10 cellular contexts compared by ENCODE assay signal in genomic region chr14:32826404-32827082, GRCh38.
DNase-seq lines count a peak whose midpoint lies in the region; ATAC-seq, FAIRE-seq and TF ChIP-seq lines count a peak whose summit lies in the region.
"Had no signal": no experiment of that assay in that cellular context is flagged by ENCODE, and none has a peak within 500 bp of the region (broad histone marks: within the 10 kb centered on the region; RNA-seq: fewer than 3 reads in every experiment).

No MANE protein-coding gene starts in this region.

- no peaks in the 10 kb centered on the region for H3K9me3 ChIP-seq in HAP-1
- H3K9me3 ChIP-seq: colonic mucosa had no signal

- FAIRE-seq in frontal cortex (lab: Jason Lieb, UNC) = peak; percentile 33

- no peaks in the 10 kb centered on the region for H3K36me3 ChIP-seq in HAP-1 (replicated peaks)
- H3K36me3 ChIP-seq: colonic mucosa had no signal

- H3K4me3 ChIP-seq in HAP-1 = no peak overlapping the region
- H3K4me3 ChIP-seq: colonic mucosa had no signal

- no peaks in the 10 kb centered on the region for H3K27me3 ChIP-seq in HAP-1 (ENCODE audit: low read depth)
- H3K27me3 ChIP-seq: colonic mucosa had no signal

- DNase-seq in H4 (ENCODE audit: low spot score) (peak; percentile 19), frontal cortex (ENCODE audit: low spot score in 2 of 2) (no peak), putamen (ENCODE audit: low spot score) (peak; percentile 84), HAP-1 (ENCODE audit: low spot score in 2 of 2) (no peak)
- DNase-seq: colonic mucosa, kidney glomerular epithelial cell had no signal

- in situ Hi-C loops in HAP-1 (cut with MboI; ENCODE audit: low sequenced_read_pairs) = no loop called here

- peak; percentile 65; the same call in 2 of the 3 replicates for ATAC-seq in SK-N-SH treated with all-trans-retinoic acid at 6 μM for 48 hours
- ATAC-seq in HG03095 (IDR thresholded peaks at IDR 0.05; ENCODE audit: unreplicated experiment) = no peak
- ATAC-seq in HG03175 (IDR thresholded peaks at IDR 0.05; ENCODE audit: unreplicated experiment) = no peak
- no peak for ATAC-seq in HG03520 (IDR thresholded peaks at IDR 0.05; ENCODE audit: unreplicated experiment)

- no peaks in the 10 kb centered on the region for H3K4me1 ChIP-seq in HAP-1
- H3K4me1 ChIP-seq: colonic mucosa had no signal

TF ChIP-seq in SK-N-SH treated with all-trans-retinoic acid at 6 μM for 48 hours, 23 proteins besides CTCF, POLR2A, EP300 and RAD21:
- no peak for TF ChIP-seq ZFP30 (CRISPR knock-in tag; IDR thresholded peaks at IDR 0.05)
- no peak for TF ChIP-seq RARB (CRISPR knock-in tag; IDR thresholded peaks at IDR 0.05)
- no peak for TF ChIP-seq CSRNP3 (CRISPR knock-in tag; IDR thresholded peaks at IDR 0.05)
- no peak for TF ChIP-seq ZNF70 (CRISPR knock-in tag; IDR thresholded peaks at IDR 0.05)
- no peak for TF ChIP-seq TCF4 (CRISPR knock-in tag; IDR thresholded peaks at IDR 0.05; ENCODE audit: borderline replicate concordance)
- no peak for TF ChIP-seq BACH2 (CRISPR knock-in tag; IDR thresholded peaks at IDR 0.05; ENCODE audit: borderline replicate concordance)
- no peak for TF ChIP-seq ESRRG (CRISPR knock-in tag; IDR thresholded peaks at IDR 0.05)
- TF ChIP-seq OSR1 (CRISPR knock-in tag; IDR thresholded peaks at IDR 0.05) = no peak
- no peak for TF ChIP-seq ZFP3 (CRISPR knock-in tag; IDR thresholded peaks at IDR 0.05)
- TF ChIP-seq ZNF565 (CRISPR knock-in tag; conservative IDR thresholded peaks at IDR 0.05; ENCODE audit: low read depth) = no peak
- TF ChIP-seq ZC3H10 (CRISPR knock-in tag; IDR thresholded peaks at IDR 0.05) = no peak
- TF ChIP-seq ISL1 (CRISPR knock-in tag; IDR thresholded peaks at IDR 0.05) = no peak
- TF ChIP-seq POU6F1 (CRISPR knock-in tag; IDR thresholded peaks at IDR 0.05; ENCODE audit: borderline replicate concordance, low read depth) = no peak
- TF ChIP-seq TOX (CRISPR knock-in tag; IDR thresholded peaks at IDR 0.05; ENCODE audit: borderline replicate concordance) = no peak

Comparison
In these comparisons a context has a peak if more than half of its experiments do, and no peak if none do; other contexts are left out.
1. DNase-seq: peak in H4 (single experiment) and putamen (single experiment); none in frontal cortex (0 of 2) and HAP-1 (0 of 2).